In the genomic region with DNA sequence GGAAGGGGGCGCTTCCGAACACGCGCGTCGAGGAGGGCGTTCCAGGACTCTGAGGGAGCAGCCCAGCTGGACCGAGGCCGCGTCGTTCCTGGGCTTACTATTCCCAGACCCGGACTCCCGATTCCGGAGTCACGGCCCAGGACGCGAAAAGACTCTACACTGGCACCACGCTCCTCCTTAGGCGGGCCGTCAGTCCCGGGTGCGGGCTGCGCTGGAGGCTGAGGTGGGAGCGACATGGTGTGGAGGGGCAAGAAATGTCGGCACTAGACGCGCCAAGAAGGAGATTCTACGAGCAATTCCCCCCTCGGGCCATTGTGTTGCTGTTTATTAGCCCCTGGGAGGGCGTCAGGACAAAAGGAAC, we compare ENCODE assay signal across 8 cellular contexts. TPM values are rescaled to one million over a fixed set of nuclear protein-coding genes. Genes with fewer than 3 reads are reported as not detected.
DNase-seq lines count a peak whose midpoint lies in the region; ATAC-seq and TF ChIP-seq lines count a peak whose summit lies in the region.

No MANE protein-coding gene starts in this region.

- H3K4me1 Mint-ChIP-seq in activated CD8-positive, alpha-beta T cell treated with anti-CD3 and anti-CD28 coated beads for 36 hours (ENCODE audit: low read depth), result peaks cover 10% of the 10 kb centered on the region

- no peak for TF ChIP-seq CTCF in activated CD8-positive, alpha-beta T cell treated with anti-CD3 and anti-CD28 coated beads for 36 hours (IDR thresholded peaks at IDR 0.05)
- no peak for TF ChIP-seq CTCF in heart left ventricle (IDR thresholded peaks at IDR 0.05)
- no peak for TF ChIP-seq CTCF in sigmoid colon (IDR thresholded peaks at IDR 0.05)

- TF ChIP-seq POLR2A in heart left ventricle (IDR thresholded peaks at IDR 0.05) (no peak), sigmoid colon (IDR thresholded peaks at IDR 0.05) (no peak)

- peaks cover 0 to 16% (median 0%) of the 10 kb centered on the region in 9 donors for H3K27me3 ChIP-seq in heart left ventricle
- no peaks in the 10 kb centered on the region for H3K27me3 ChIP-seq in sigmoid colon

- H3K27ac ChIP-seq in heart left ventricle (peak overlapping the region in 1 of 12 donors; percentile 1), sigmoid colon (peak overlapping the region in 2 of 4 donors; percentile 40 to 55)

- H3K9me3 ChIP-seq in heart left ventricle, result no peaks in the 10 kb centered on the region
- H3K9me3 ChIP-seq in sigmoid colon, result no peaks in the 10 kb centered on the region

- peak overlapping the region; percentile 39 to 73 (median 63) for H3K4me3 ChIP-seq in heart left ventricle
- H3K4me3 ChIP-seq in sigmoid colon, result peak overlapping the region; percentile 48 to 73 (median 64)

- ATAC-seq in HG03039 (IDR thresholded peaks at IDR 0.05; ENCODE audit: unreplicated experiment) (peak; percentile 11), heart left ventricle (peak; percentile 9 to 45 (median 42))
- ATAC-seq in activated CD8-positive, alpha-beta T cell treated with anti-CD3 and anti-CD28 coated beads for 36 hours, result peak; percentile 26

- intact Hi-C loops in activated CD8-positive, alpha-beta T cell treated with anti-CD3 and anti-CD28 coated beads for 36 hours (cut with micrococcal nuclease), result loop anchor here (10.0 kb wide), 1 partner anchor 123 kb away; no protein-coding TSS in a partner anchor
- intact Hi-C loops in heart left ventricle (cut with DNase I), result loop anchor here in 2 of 10 donors (10.0 kb wide), 1 partner anchor 247 kb away; a partner anchor contains a TSS
- intact Hi-C loops in sigmoid colon (cut with DNase I), result no loop called here

- peak; percentile 5 for DNase-seq in activated T-cell treated with anti-CD3 and anti-CD28 coated beads for 1 hour (ENCODE audit: low read depth)
- no peak for DNase-seq in activated T-cell treated with anti-CD3 and anti-CD28 coated beads, Interleukin-2, amount 50 U/mL, for 48 hours
- DNase-seq in activated CD8-positive, alpha-beta T cell treated with anti-CD3 and anti-CD28 coated beads for 36 hours, result no peak
- peak; percentile 8 to 54 (median 28) for DNase-seq in heart left ventricle
- peak; percentile 71 for DNase-seq in sigmoid colon
- no peak for DNase-seq in NCI-H82 treated with DMSO at 0.1 percent for 48 hours (lab: John Stamatoyannopoulos, UW; ENCODE audit: unreplicated experiment)
- DNase-seq in activated CD8-positive, alpha-beta memory T cell treated with anti-CD3 and anti-CD28 coated beads for 24 hours, result no peak

- H3K9me3 Mint-ChIP-seq in activated CD8-positive, alpha-beta T cell treated with anti-CD3 and anti-CD28 coated beads for 36 hours, result no peaks in the 10 kb centered on the region

- POLR2A ChIA-PET in activated CD8-positive, alpha-beta T cell treated with anti-CD3 and anti-CD28 coated beads for 36 hours (lab: Charles Lee), result interaction anchor here (2.2 to 3.3 kb wide), 2 partner anchors 8 to 28 kb away, joined by 6 to 18 read pairs; a partner anchor contains a TSS

- H3K4me1 ChIP-seq in heart left ventricle (peaks cover 0 to 22% (median 3%) of the 10 kb centered on the region in 12 donors), sigmoid colon (peaks cover 0 to 20% (median 11%) of the 10 kb centered on the region in 4 donors)

- peaks cover 12% of the 10 kb centered on the region for H3K27me3 Mint-ChIP-seq in activated CD8-positive, alpha-beta T cell treated with anti-CD3 and anti-CD28 coated beads for 36 hours

- H3K36me3 ChIP-seq in heart left ventricle, result no peaks in the 10 kb centered on the region
- H3K36me3 ChIP-seq in sigmoid colon, result no peaks in the 10 kb centered on the region

- no peaks in the 10 kb centered on the region for H3K36me3 Mint-ChIP-seq in activated CD8-positive, alpha-beta T cell treated with anti-CD3 and anti-CD28 coated beads for 36 hours (ENCODE audit: low read depth)

- CTCF ChIA-PET in activated CD8-positive, alpha-beta T cell treated with anti-CD3 and anti-CD28 coated beads for 36 hours (lab: Charles Lee), result interaction anchor here (1.5 kb wide), 1 partner anchor 122 kb away, joined by 5 read pairs; no protein-coding TSS in a partner anchor

- H3K4me3 Mint-ChIP-seq in activated CD8-positive, alpha-beta T cell treated with anti-CD3 and anti-CD28 coated beads for 36 hours, result peak overlapping the region; percentile 79

- TF ChIP-seq EP300 in sigmoid colon (IDR thresholded peaks at IDR 0.05), result no peak

- no peak overlapping the region for H3K27ac Mint-ChIP-seq in activated CD8-positive, alpha-beta T cell treated with anti-CD3 and anti-CD28 coated beads for 36 hours

- WGBS in heart left ventricle, 4 donors, result 1 to 3% (median 2%) methylated on average over 22 to 30 of the region's 30 CpGs
- WGBS in sigmoid colon, 2 donors, result 1% methylated on average over 30 of the region's 30 CpGs

RNA-seq across cellular contexts. Expression of a gene that starts 0.6 kb away (rescaled TPM):
- under 1 TPM; 0.70 to 0.94 TPM for total RNA-seq in activated CD8-positive, alpha-beta T cell treated with anti-CD3 and anti-CD28 coated beads for 36 hours
- 1 to 10 TPM in 7 of 9 donors, under 1 TPM in 2; 0.86 to 4.4 (median 1.8) TPM for total RNA-seq in heart left ventricle
- under 1 TPM; 0.40 to 0.65 TPM for polyA plus RNA-seq in heart left ventricle
- total RNA-seq in sigmoid colon, result 1 to 10 TPM; 1.2 to 3.2 (median 2.7) TPM
- 1 to 10 TPM; 2.0 to 5.5 (median 5.4) TPM for polyA plus RNA-seq in sigmoid colon

RNA-seq across cellular contexts. Expression of a gene that starts 26.9 kb away (rescaled TPM):
- 1 to 10 TPM; 8.8 to 8.9 TPM for total RNA-seq in activated CD8-positive, alpha-beta T cell treated with anti-CD3 and anti-CD28 coated beads for 36 hours
- total RNA-seq in heart left ventricle, result 1 to 10 TPM; 1.8 to 9.2 (median 6.2) TPM
- polyA plus RNA-seq in heart left ventricle, result 1 to 10 TPM in 1 of 2 donors, under 1 TPM in 1; 0.82 to 2.5 TPM
- total RNA-seq in sigmoid colon, result 1 to 10 TPM; 4.6 to 5.8 (median 5.5) TPM
- polyA plus RNA-seq in sigmoid colon, result 10 to 100 TPM in 2 of 3 donors, 1 to 10 TPM in 1; 8.4 to 17.6 (median 13.4) TPM

Comparison
In these comparisons a context has a peak if more than half of its experiments do, and no peak if none do; other contexts are left out.
1. DNase-seq: peak in activated T-cell treated with anti-CD3 and anti-CD28 coated beads for 1 hour (single experiment), heart left ventricle (5 of 5) and sigmoid colon (single experiment); none in activated T-cell treated with anti-CD3 and anti-CD28 coated beads, Interleukin-2, amount 50 U/mL, for 48 hours (0 of 2), activated CD8-positive, alpha-beta T cell treated with anti-CD3 and anti-CD28 coated beads for 36 hours (single experiment), NCI-H82 treated with DMSO at 0.1 percent for 48 hours (single experiment) and activated CD8-positive, alpha-beta memory T cell treated with anti-CD3 and anti-CD28 coated beads for 24 hours (single experiment).
2. Peak in every context shown above with its lines, with median percentiles within 50 percentile points of each other: ATAC-seq.